ENCODE assay signal across 9 cellular contexts in genomic region chr6:24274441-24275083, GRCh38.
DNase-seq lines count a peak whose midpoint lies in the region; ATAC-seq, FAIRE-seq and TF ChIP-seq lines count a peak whose summit lies in the region.
"Had no signal": no experiment of that assay in that cellular context is flagged by ENCODE, and none has a peak within 500 bp of the region (broad histone marks: within the 10 kb centered on the region; RNA-seq: fewer than 3 reads in every experiment).

No MANE protein-coding gene starts in this region.

- H3K4me1 ChIP-seq in BE2C (no peaks in the 10 kb centered on the region), HEK293 (ENCODE audit: control insufficient read depth, insufficient read depth, low read length) (no peaks in the 10 kb centered on the region), tibial artery (no peaks in the 10 kb centered on the region)

- H3K27me3 ChIP-seq in BE2C (no peaks in the 10 kb centered on the region), tibial artery (no peaks in the 10 kb centered on the region)

- no peak overlapping the region for H3K4me3 ChIP-seq in BE2C (ENCODE audit: low read depth, low read length)
- H3K4me3 ChIP-seq in HEK293 (ENCODE audit: low read depth, low read length) = no peak overlapping the region
- no peak overlapping the region for H3K4me3 ChIP-seq in tibial artery

- H3K27me3 Mint-ChIP-seq in glutamatergic neuron (ENCODE audit: unreplicated experiment) = no peaks in the 10 kb centered on the region
- peaks cover 39% of the 10 kb centered on the region for H3K27me3 Mint-ChIP-seq in activated T-cell treated with anti-CD3 and anti-CD28 coated beads, Interleukin-2, amount 50 U/mL, for 72 hours (ENCODE audit: low read depth)

- H3K36me3 Mint-ChIP-seq in glutamatergic neuron (ENCODE audit: unreplicated experiment) = no peaks in the 10 kb centered on the region
- H3K36me3 Mint-ChIP-seq in activated T-cell treated with anti-CD3 and anti-CD28 coated beads, Interleukin-2, amount 50 U/mL, for 72 hours (ENCODE audit: insufficient read depth in 2 of 2) = no peaks in the 10 kb centered on the region
- H3K36me3 Mint-ChIP-seq: activated naive CD4-positive, alpha-beta T cell treated with anti-CD3 and anti-CD28 coated beads, Interleukin-2, amount 50 U/mL, for 24 hours had no signal

- H3K4me1 Mint-ChIP-seq in glutamatergic neuron (ENCODE audit: low read depth, unreplicated experiment) = peaks cover 19% of the 10 kb centered on the region
- H3K4me1 Mint-ChIP-seq in activated T-cell treated with anti-CD3 and anti-CD28 coated beads, Interleukin-2, amount 50 U/mL, for 72 hours (ENCODE audit: low read depth) = no peaks in the 10 kb centered on the region
- H3K4me1 Mint-ChIP-seq: activated naive CD4-positive, alpha-beta T cell treated with anti-CD3 and anti-CD28 coated beads, Interleukin-2, amount 50 U/mL, for 24 hours had no signal

- H3K4me3 Mint-ChIP-seq in glutamatergic neuron (ENCODE audit: unreplicated experiment) = no peak overlapping the region
- H3K4me3 Mint-ChIP-seq in activated T-cell treated with anti-CD3 and anti-CD28 coated beads, Interleukin-2, amount 50 U/mL, for 72 hours = no peak overlapping the region
- H3K4me3 Mint-ChIP-seq: activated naive CD4-positive, alpha-beta T cell treated with anti-CD3 and anti-CD28 coated beads, Interleukin-2, amount 50 U/mL, for 24 hours had no signal

- DNase-seq in BE2C = no peak
- peak; percentile 7 for DNase-seq in RCC 7860 (ENCODE audit: low spot score)
- no peak for DNase-seq in glutamatergic neuron
- no peak for DNase-seq in tibial artery
- DNase-seq in activated T-cell treated with anti-CD3 and anti-CD28 coated beads, Interleukin-2, amount 50 U/mL, for 72 hours = no peak

- intact Hi-C loops in tibial artery (cut with DNase I; ENCODE audit: low total_unique reads) = no loop called here

- H3K27ac ChIP-seq in HEK293 (ENCODE audit: extremely low read depth, low read depth, low read length) = no peak overlapping the region
- H3K27ac ChIP-seq in tibial artery = no peak overlapping the region

- H3K9me3 Mint-ChIP-seq in glutamatergic neuron (ENCODE audit: unreplicated experiment) = peaks cover 2% of the 10 kb centered on the region
- H3K9me3 Mint-ChIP-seq in activated T-cell treated with anti-CD3 and anti-CD28 coated beads, Interleukin-2, amount 50 U/mL, for 72 hours = no peaks in the 10 kb centered on the region
- H3K9me3 Mint-ChIP-seq: activated naive CD4-positive, alpha-beta T cell treated with anti-CD3 and anti-CD28 coated beads, Interleukin-2, amount 50 U/mL, for 24 hours had no signal

- H3K9me3 ChIP-seq in BE2C (no peaks in the 10 kb centered on the region), HEK293 (ENCODE audit: control insufficient read depth, insufficient read depth, low read depth, low read length) (no peaks in the 10 kb centered on the region), tibial artery (no peaks in the 10 kb centered on the region)

- CTCF ChIA-PET in HEK293 (lab: Yijun Ruan, JAX) = interaction anchor here (0.6 to 7.5 kb wide), 34 partner anchors 8 to 1537 kb away, joined by 3 to 49 read pairs (median 4); no protein-coding TSS in a partner anchor

- TF ChIP-seq CTCF in BE2C (IDR thresholded peaks at IDR 0.05; ENCODE audit: low read depth, low read length) (peak; percentile 62), HEK293 (tag by site-specific recombination; IDR thresholded peaks at IDR 0.05) (no peak), glutamatergic neuron (IDR thresholded peaks at IDR 0.05; ENCODE audit: partially characterized antibody, unreplicated experiment) (peak; percentile 59), tibial artery (IDR thresholded peaks at IDR 0.05) (peak in 1 of 2 experiments; percentile 18)

- POLR2A ChIA-PET in HEK293 (lab: Yijun Ruan, JAX) = interaction anchor here (1.3 kb wide), 1 partner anchor 128 kb away, joined by 5 read pairs; the partner anchor contains the start of gene MRS2

- H3K36me3 ChIP-seq in BE2C = no peaks in the 10 kb centered on the region
- H3K36me3 ChIP-seq in HEK293 (ENCODE audit: control insufficient read depth in 2 of 2, insufficient read depth in 1 of 2, low read length in 2 of 2) = no peaks in the 10 kb centered on the region
- H3K36me3 ChIP-seq in tibial artery = no peaks in the 10 kb centered on the region

- H3K27ac Mint-ChIP-seq in glutamatergic neuron (ENCODE audit: unreplicated experiment) = no peak overlapping the region
- H3K27ac Mint-ChIP-seq in activated T-cell treated with anti-CD3 and anti-CD28 coated beads, Interleukin-2, amount 50 U/mL, for 72 hours = no peak overlapping the region
- H3K27ac Mint-ChIP-seq: activated naive CD4-positive, alpha-beta T cell treated with anti-CD3 and anti-CD28 coated beads, Interleukin-2, amount 50 U/mL, for 24 hours had no signal

- no peak for ATAC-seq in activated T-cell treated with anti-CD3 and anti-CD28 coated beads, Interleukin-2, amount 50 U/mL, for 72 hours (replicated peaks in 1 of 2)
- ATAC-seq in GM18867 (IDR thresholded peaks at IDR 0.05; ENCODE audit: unreplicated experiment) = no peak
- ATAC-seq in activated CD4-positive, CD25-positive, alpha-beta regulatory T cell treated with anti-CD3 and anti-CD28 coated beads, Interleukin-2, amount 50 U/mL, for 24 hours = no peak

- peak; percentile 81 for FAIRE-seq in RCC 7860 (lab: Jason Lieb, UNC)

TF ChIP-seq in HEK293, 187 proteins besides CTCF, POLR2A, EP300 and RAD21:
- TF ChIP-seq BCL6B (tag by site-specific recombination; IDR thresholded peaks at IDR 0.05) (no peak), IKZF3 (tag by site-specific recombination; IDR thresholded peaks at IDR 0.05) (no peak), ZNF654 (tag by site-specific recombination; IDR thresholded peaks at IDR 0.05; ENCODE audit: low read depth) (peak; percentile 81), ZNF362 (tag by site-specific recombination; IDR thresholded peaks at IDR 0.05) (peak; percentile 87)
